ENCODE assay signal across 1 cellular context in genomic region chr12:20368653-20369163, GRCh38.
TF ChIP-seq lines count a peak whose summit lies in the region.

No MANE protein-coding gene starts in this region.

TF ChIP-seq in A549, 52 proteins besides CTCF, POLR2A, EP300 and RAD21 (continued from another document):
- no peak for TF ChIP-seq HES2 (IDR thresholded peaks at IDR 0.05)
- TF ChIP-seq POLR2AphosphoS2 (conservative IDR thresholded peaks at IDR 0.05; ENCODE audit: low read length), result no peak
- TF ChIP-seq BHLHE40 (IDR thresholded peaks at IDR 0.05; ENCODE audit: low read depth, low read length), result no peak
- no peak for TF ChIP-seq ZC3H11A (IDR thresholded peaks at IDR 0.05)
